16 cellular contexts compared by ENCODE assay signal in genomic region chr20:46731770-46732169, GRCh38. TPM values are rescaled to one million over a fixed set of nuclear protein-coding genes. Genes with fewer than 3 reads are reported as not detected.
"Had no signal": no experiment of that assay in that cellular context is flagged by ENCODE, and none has a peak within 500 bp of the region (broad histone marks: within the 10 kb centered on the region; RNA-seq: fewer than 3 reads in every experiment).

No MANE protein-coding gene starts in this region.

- H3K9me3 ChIP-seq: colonic mucosa, lower lobe of right lung, prostate gland, right atrium auricular region, transverse colon, uterus had no signal

- ATAC-seq: activated T-cell treated with anti-CD3 and anti-CD28 coated beads, Interleukin-2, amount 50 U/mL, for 72 hours; foreskin keratinocyte; lower lobe of right lung; naive thymus-derived CD8-positive, alpha-beta T cell had no signal

- DNase-seq: activated CD4-positive, alpha-beta T cell treated with anti-CD3 and anti-CD28 coated beads, Interleukin-2, amount 50 U/mL, for 1 hour; activated CD4-positive, CD25-positive, alpha-beta regulatory T cell treated with anti-CD3 and anti-CD28 coated beads, Interleukin-2, amount 50 U/mL, for 72 hours; activated effector memory CD4-positive, alpha-beta T cell treated with anti-CD3 and anti-CD28 coated beads, Interleukin-2, amount 50 U/mL, for 16 hours; activated naive CD4-positive, alpha-beta T cell treated with anti-CD3 and anti-CD28 coated beads, Interleukin-2, amount 50 U/mL, for 16 hours; activated T-cell treated with anti-CD3 and anti-CD28 coated beads, Interleukin-2, amount 50 U/mL, for 72 hours; aorta; colonic mucosa; foreskin keratinocyte; lower lobe of right lung; naive thymus-derived CD8-positive, alpha-beta T cell; transverse colon; uterus had no signal

- FAIRE-seq: keratinocyte had no signal

- H3K27ac ChIP-seq: colonic mucosa, foreskin keratinocyte, hepatocyte, lower lobe of right lung, prostate gland, right atrium auricular region, transverse colon, uterus had no signal

- H3K27me3 ChIP-seq: colonic mucosa, foreskin keratinocyte, hepatocyte, right atrium auricular region, transverse colon, uterus had no signal

- H3K4me3 ChIP-seq: colonic mucosa, hepatocyte, lower lobe of right lung, prostate gland, right atrium auricular region, transverse colon, uterus had no signal

- H3K4me1 ChIP-seq: colonic mucosa, foreskin keratinocyte, lower lobe of right lung, prostate gland, right atrium auricular region, transverse colon, uterus had no signal

- H3K36me3 ChIP-seq: colonic mucosa, prostate gland, right atrium auricular region, transverse colon, uterus had no signal

RNA-seq across cellular contexts. Expression of gene SLC2A10, which starts 22.3 kb away (rescaled TPM):
- polyA plus RNA-seq: keratinocyte; naive thymus-derived CD8-positive, alpha-beta T cell had no signal
